In the genomic region with DNA sequence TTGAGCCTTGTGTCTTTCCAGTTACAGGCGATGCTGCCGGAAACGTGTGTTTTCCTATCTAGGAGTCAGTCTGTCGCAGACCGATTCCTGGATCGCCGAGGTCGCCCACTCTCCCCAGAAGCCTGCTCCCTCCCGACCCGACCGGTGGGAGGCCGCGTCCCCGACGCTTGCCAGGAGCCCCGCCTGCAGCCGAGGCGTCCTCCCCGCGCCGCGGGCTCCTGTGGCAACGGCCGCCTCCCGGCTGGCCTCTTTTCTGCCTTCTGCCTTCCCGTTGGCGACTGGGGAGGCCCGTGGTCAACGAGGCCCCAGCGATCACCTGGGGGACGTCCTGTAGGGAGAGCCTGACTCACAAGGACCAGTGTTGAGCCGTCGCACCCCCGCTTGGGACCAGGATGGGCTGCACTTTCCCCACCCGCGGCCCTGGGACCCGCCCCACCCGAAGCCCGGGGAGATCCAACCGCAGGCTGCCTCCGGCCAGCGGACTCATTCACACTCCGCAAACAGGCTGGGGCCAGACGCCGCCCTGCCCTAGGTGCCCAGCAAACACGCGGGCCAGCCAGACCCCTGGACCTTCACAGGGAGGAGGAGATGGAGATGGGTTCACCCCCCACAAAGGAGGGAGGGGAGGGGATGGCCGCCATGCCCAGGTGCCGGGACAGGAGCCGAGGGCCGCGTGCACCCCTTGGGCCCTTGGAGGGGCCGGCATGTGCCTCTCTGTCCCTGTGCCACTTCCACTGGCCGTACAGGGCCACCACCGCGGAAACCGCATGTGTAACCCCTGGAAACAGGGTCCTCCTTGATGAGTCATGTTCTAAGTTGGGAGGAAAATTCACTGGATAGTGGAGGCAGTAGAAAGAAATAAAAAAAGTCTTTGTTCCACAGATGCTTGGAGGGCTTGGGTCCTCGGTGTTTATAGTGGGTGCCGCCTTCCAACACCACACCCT, we compare ENCODE assay signal across 8 cellular contexts. TPM values are rescaled to one million over a fixed set of nuclear protein-coding genes. Genes with fewer than 3 reads are reported as not detected.
DNase-seq lines count a peak whose midpoint lies in the region.

No MANE protein-coding gene starts in this region.

- peak overlapping the region; percentile 31 for H3K4me3 ChIP-seq in MG63
- H3K4me3 ChIP-seq in skeletal muscle tissue (ENCODE audit: low read length in 3 of 3) = peak overlapping the region; percentile 56 to 74 (median 59)

- H3K4me1 ChIP-seq in skeletal muscle tissue (ENCODE audit: control insufficient read depth in 3 of 3, insufficient read depth in 3 of 3, low read length in 3 of 3) = peaks cover 35 to 45% (median 38%) of the 10 kb centered on the region in 3 donors

- DNase-seq in NCI-H2196 (lab: John Stamatoyannopoulos, UW; ENCODE audit: unreplicated experiment) = peak; percentile 49
- no peak for DNase-seq in NCI-H2196 treated with DMSO at 0.1 percent for 48 hours (lab: John Stamatoyannopoulos, UW; ENCODE audit: unreplicated experiment)
- peak; percentile 83 for DNase-seq in MG63
- DNase-seq in brain pericyte (ENCODE audit: low read depth, low spot score) = peak; percentile 64
- DNase-seq in iPS-NIHi7 (ENCODE audit: extremely low spot score) = peak; percentile 63
- no peak for DNase-seq in superior temporal gyrus (ENCODE audit: extremely low spot score)
- DNase-seq in inferior parietal cortex (ENCODE audit: extremely low spot score) = no peak

- H3K9ac ChIP-seq in skeletal muscle tissue (ENCODE audit: low read depth in 1 of 3, low read length in 3 of 3) = peak overlapping the region; percentile 61 to 79 (median 63)

- H3K27ac ChIP-seq in skeletal muscle tissue (ENCODE audit: low read depth, low read length) = peak overlapping the region; percentile 88

- H3K9me3 ChIP-seq in MG63 (no peaks in the 10 kb centered on the region), skeletal muscle tissue (ENCODE audit: control insufficient read depth in 3 of 3, low read length in 3 of 3) (no peaks in the 10 kb centered on the region)

- H3K36me3 ChIP-seq in MG63 (no peaks in the 10 kb centered on the region), skeletal muscle tissue (ENCODE audit: control insufficient read depth in 3 of 3, insufficient read depth in 3 of 3, low read length in 3 of 3) (no peaks in the 10 kb centered on the region)

- H3K27me3 ChIP-seq in MG63 (no peaks in the 10 kb centered on the region), skeletal muscle tissue (ENCODE audit: control insufficient read depth in 3 of 3, insufficient read depth in 3 of 3, low read length in 3 of 3) (peaks cover 20 to 34% (median 23%) of the 10 kb centered on the region in 3 donors)

RNA-seq across cellular contexts. Expression of gene COL6A1, which starts 7.2 kb away (rescaled TPM):
- total RNA-seq in MG63 (2014; rRNA removed; shearing (Covaris generic); ENCODE audit: low replicate concordance) = 817 and 868 TPM in 2 replicates
- 270 TPM for total RNA-seq in skeletal muscle tissue

Comparison
In these comparisons a context has a peak if more than half of its experiments do, and no peak if none do; other contexts are left out.
1. DNase-seq: peak in NCI-H2196 (single experiment), MG63 (single experiment), brain pericyte (single experiment) and iPS-NIHi7 (single experiment); none in NCI-H2196 treated with DMSO at 0.1 percent for 48 hours (single experiment), superior temporal gyrus (single experiment) and inferior parietal cortex (single experiment).